In genomic region chr2:101501443-101501842, GRCh38 we compare ENCODE assay signal across 16 cellular contexts. TPM values are rescaled to one million over a fixed set of nuclear protein-coding genes. Genes with fewer than 3 reads are reported as not detected.
DNase-seq lines count a peak whose midpoint lies in the region; ATAC-seq and TF ChIP-seq lines count a peak whose summit lies in the region.
"Had no signal": no experiment of that assay in that cellular context is flagged by ENCODE, and none has a peak within 500 bp of the region (broad histone marks: within the 10 kb centered on the region; RNA-seq: fewer than 3 reads in every experiment).

No MANE protein-coding gene starts in this region.

- H3K4me3 ChIP-seq in IMR-90 (ENCODE audit: insufficient read depth, low read depth, low read length) (no peak overlapping the region), thyroid gland (replicated peaks in 1 of 3) (no peak overlapping the region), Karpas-422 (ENCODE audit: low read length) (no peak overlapping the region)
- H3K4me3 ChIP-seq: transverse colon had no signal

- H3K27me3 ChIP-seq in IMR-90 (ENCODE audit: control insufficient read depth, insufficient read depth, low read length): no peaks in the 10 kb centered on the region
- H3K27me3 ChIP-seq in thyroid gland: no peaks in the 10 kb centered on the region
- H3K27me3 ChIP-seq in Karpas-422 (ENCODE audit: low read length): no peaks in the 10 kb centered on the region
- H3K27me3 ChIP-seq: transverse colon had no signal

- dilution Hi-C loops in IMR-90 (cut with HindIII; ENCODE audit: low sequenced_read_pairs, unreplicated experiment): no loop called here

- peak; percentile 47 for DNase-seq in NCI-H2171 treated with DMSO at 0.1 percent for 48 hours (lab: John Stamatoyannopoulos, UW)
- DNase-seq in NCI-H2171 (lab: John Stamatoyannopoulos, UW): no peak
- DNase-seq in IMR-90: peak; percentile 60
- peak; percentile 32 for DNase-seq in activated CD8-positive, alpha-beta T cell treated with anti-CD3 and anti-CD28 coated beads, Interleukin-2, amount 10 ng/mL, durations not matched to agents 7 days and 5 days
- no peak for DNase-seq in thyroid gland
- no peak for DNase-seq in Karpas-422
- DNase-seq: activated CD8-positive, alpha-beta memory T cell treated with anti-CD3 and anti-CD28 coated beads for 24 hours; aorta; DMS79; erythroblast; kidney; transverse colon had no signal

- no peaks in the 10 kb centered on the region for H3K9me2 ChIP-seq in Karpas-422 (replicated peaks; ENCODE audit: insufficient read depth, low read length)

- H3K9ac ChIP-seq in IMR-90 (ENCODE audit: low read depth, low read length) (no peak overlapping the region), Karpas-422 (ENCODE audit: low read length) (no peak overlapping the region)

- H3K23ac ChIP-seq in IMR-90 (ENCODE audit: low read depth, low read length): no peak overlapping the region

- H3K36me3 ChIP-seq in IMR-90 (ENCODE audit: control insufficient read depth, insufficient read depth, low read length): no peaks in the 10 kb centered on the region
- no peaks in the 10 kb centered on the region for H3K36me3 ChIP-seq in thyroid gland
- no peaks in the 10 kb centered on the region for H3K36me3 ChIP-seq in Karpas-422 (ENCODE audit: insufficient read depth, low read length)
- H3K36me3 ChIP-seq: transverse colon had no signal

- peak overlapping the region; percentile 73 for H3K27ac Mint-ChIP-seq in activated CD8-positive, alpha-beta T cell treated with anti-CD3 and anti-CD28 coated beads, Interleukin-2, amount 10 ng/mL, durations not matched to agents 7 days and 5 days
- peak overlapping the region; percentile 88 to 93 (median 88) for H3K27ac Mint-ChIP-seq in nephron

- no TSS peak for BruUV-seq in IMR-90 (replicated peaks; lab: Mats Ljungman, UMichigan)

- no peak overlapping the region for H2BK120ac ChIP-seq in IMR-90 (ENCODE audit: low read depth, low read length)

- H3K36me3 Mint-ChIP-seq in activated CD8-positive, alpha-beta T cell treated with anti-CD3 and anti-CD28 coated beads, Interleukin-2, amount 10 ng/mL, durations not matched to agents 7 days and 5 days (ENCODE audit: low read depth): no peaks in the 10 kb centered on the region
- no peaks in the 10 kb centered on the region for H3K36me3 Mint-ChIP-seq in nephron (ENCODE audit: low read depth)

- no peak overlapping the region for H3K14ac ChIP-seq in IMR-90 (replicated peaks; ENCODE audit: low read depth, low read length)

- H3K4ac ChIP-seq in IMR-90 (ENCODE audit: low read depth, low read length): peak overlapping the region; percentile 58; the same call in 1 of the 2 replicates

- peaks cover 4% of the 10 kb centered on the region for H3K4me1 ChIP-seq in IMR-90 (ENCODE audit: control insufficient read depth, insufficient read depth, low read length)
- H3K4me1 ChIP-seq in thyroid gland: no peaks in the 10 kb centered on the region
- H3K4me1 ChIP-seq in Karpas-422 (ENCODE audit: low read length): no peaks in the 10 kb centered on the region

- H3K79me1 ChIP-seq in IMR-90 (ENCODE audit: low read depth in 1 of 2, low read length in 2 of 2): no peaks in the 10 kb centered on the region

- H4K5ac ChIP-seq in IMR-90 (ENCODE audit: low read depth, low read length): no peak overlapping the region

- CTCF ChIA-PET in IMR-90 (lab: Yijun Ruan, JAX): interaction anchor here (1.2 kb wide), 1 partner anchor 9 kb away, joined by 3 read pairs; no protein-coding TSS in a partner anchor
- CTCF ChIA-PET in activated CD8-positive, alpha-beta T cell treated with anti-CD3 and anti-CD28 coated beads, Interleukin-2, amount 10 ng/mL, durations not matched to agents 7 days and 5 days (lab: Charles Lee): interaction anchor here (1.0 to 1.4 kb wide), 3 partner anchors 13 to 83 kb away, joined by 3 to 4 read pairs (median 3); no protein-coding TSS in a partner anchor

- in situ Hi-C loops in IMR-90 (cut with MboI; ENCODE audit: low sequenced_read_pairs): loop anchor here (25.0 kb wide), 1 partner anchor 186 kb away; the partner anchor contains the start of gene MAP4K4

- no peak overlapping the region for H2AK9ac ChIP-seq in IMR-90 (replicated peaks; ENCODE audit: low read depth, low read length, poor library complexity)

- H3K27me3 Mint-ChIP-seq in activated CD8-positive, alpha-beta T cell treated with anti-CD3 and anti-CD28 coated beads, Interleukin-2, amount 10 ng/mL, durations not matched to agents 7 days and 5 days (ENCODE audit: low read depth): no peaks in the 10 kb centered on the region
- H3K27me3 Mint-ChIP-seq in nephron (ENCODE audit: low read depth): no peaks in the 10 kb centered on the region

- TF ChIP-seq RAD21 in IMR-90 (IDR thresholded peaks at IDR 0.05; ENCODE audit: low read length): no peak

- H2BK15ac ChIP-seq in IMR-90 (ENCODE audit: low read depth, low read length): peak overlapping the region; percentile 12; the same call in 1 of the 3 replicates

- H4K8ac ChIP-seq in IMR-90 (ENCODE audit: low read depth in 2 of 2, low read length in 2 of 2): no peak overlapping the region

- ATAC-seq in IMR-90 (ENCODE audit: low read depth): no peak
- ATAC-seq in activated CD8-positive, alpha-beta T cell treated with anti-CD3 and anti-CD28 coated beads, Interleukin-2, amount 10 ng/mL, durations not matched to agents 7 days and 5 days: peak; percentile 57
- ATAC-seq in GM18519 (IDR thresholded peaks at IDR 0.05; ENCODE audit: low FRiP score, unreplicated experiment): no peak

- POLR2A ChIA-PET in IMR-90 (lab: Charles Lee; ENCODE audit: unreplicated experiment): no interaction called here
- POLR2A ChIA-PET in activated CD8-positive, alpha-beta T cell treated with anti-CD3 and anti-CD28 coated beads, Interleukin-2, amount 10 ng/mL, durations not matched to agents 7 days and 5 days (lab: Charles Lee): interaction anchor here (1.0 kb wide), 1 partner anchor 26 kb away, joined by 3 read pairs; the partner anchor contains the start of gene RFX8

- no peak overlapping the region for H2BK20ac ChIP-seq in IMR-90 (ENCODE audit: low read depth, low read length)

- H3K4me1 Mint-ChIP-seq in activated CD8-positive, alpha-beta T cell treated with anti-CD3 and anti-CD28 coated beads, Interleukin-2, amount 10 ng/mL, durations not matched to agents 7 days and 5 days (ENCODE audit: low read depth): peaks cover 18% of the 10 kb centered on the region
- H3K4me1 Mint-ChIP-seq in nephron: peaks cover 47% of the 10 kb centered on the region

- no peak overlapping the region for H3K4me3 Mint-ChIP-seq in activated CD8-positive, alpha-beta T cell treated with anti-CD3 and anti-CD28 coated beads, Interleukin-2, amount 10 ng/mL, durations not matched to agents 7 days and 5 days
- H3K4me3 Mint-ChIP-seq in nephron: peak overlapping the region in 1 of 3 experiments; percentile 44

- H3K79me2 ChIP-seq in Karpas-422 (ENCODE audit: low read length): no peaks in the 10 kb centered on the region

- no peaks in the 10 kb centered on the region for H3K9me3 Mint-ChIP-seq in activated CD8-positive, alpha-beta T cell treated with anti-CD3 and anti-CD28 coated beads, Interleukin-2, amount 10 ng/mL, durations not matched to agents 7 days and 5 days (ENCODE audit: insufficient read depth)
- H3K9me3 Mint-ChIP-seq in nephron: no peaks in the 10 kb centered on the region

- H3K9me3 ChIP-seq in IMR-90 (ENCODE audit: control insufficient read depth, insufficient read depth, low read length) (no peaks in the 10 kb centered on the region), thyroid gland (no peaks in the 10 kb centered on the region), Karpas-422 (ENCODE audit: low read length) (no peaks in the 10 kb centered on the region)
- H3K9me3 ChIP-seq: transverse colon had no signal

- H3K56ac ChIP-seq in IMR-90 (ENCODE audit: extremely low read depth, insufficient read depth, low read length): no peak overlapping the region

- H2AFZ ChIP-seq in IMR-90 (replicated peaks; ENCODE audit: low read length, poor library complexity) (no peak overlapping the region), Karpas-422 (ENCODE audit: low read length) (no peak overlapping the region)

- H3K27ac ChIP-seq in IMR-90 (ENCODE audit: insufficient read depth, low read length): no peak overlapping the region
- H3K27ac ChIP-seq in thyroid gland: no peak overlapping the region
- no peak overlapping the region for H3K27ac ChIP-seq in Karpas-422 (ENCODE audit: low read length)
- H3K27ac ChIP-seq: transverse colon had no signal

- no peak overlapping the region for H3K18ac ChIP-seq in IMR-90 (ENCODE audit: low read depth, low read length)

- no peaks in the 10 kb centered on the region; the same call in 1 of the 2 replicates for H3K9me1 ChIP-seq in IMR-90 (ENCODE audit: insufficient read depth, low read length)

- no CpG with 5 or more reads among the region's 3 CpGs for WGBS in IMR-90 (ENCODE audit: extremely low coverage in 2 of 2, insufficient read length in 1 of 2), 2 experiments
- 67 to 69% methylated on average over 3 of the region's 3 CpGs for WGBS in thyroid gland, 2 donors

- H2AK5ac ChIP-seq in IMR-90 (ENCODE audit: low read depth, low read length): peak overlapping the region; percentile 44; the same call in 1 of the 2 replicates

- no peak overlapping the region for H2BK5ac ChIP-seq in IMR-90 (ENCODE audit: low read depth, low read length, poor library complexity, severe bottlenecking)

- H4K91ac ChIP-seq in IMR-90 (ENCODE audit: insufficient read depth, low read depth, low read length): no peak overlapping the region

- H4K20me1 ChIP-seq in IMR-90 (ENCODE audit: insufficient read depth, low read length): no peaks in the 10 kb centered on the region
- no peaks in the 10 kb centered on the region for H4K20me1 ChIP-seq in Karpas-422 (ENCODE audit: insufficient read depth, low read depth, low read length)

- intact Hi-C loops in IMR-90 (cut with micrococcal nuclease): loop anchor here (2.0 kb wide), 1 partner anchor 13 kb away; no protein-coding TSS in a partner anchor
- intact Hi-C loops in thyroid gland (cut with DNase I): no loop called here

- TF ChIP-seq POLR2A in IMR-90 (IDR thresholded peaks at IDR 0.05; ENCODE audit: low read depth, low read length) (no peak), thyroid gland (IDR thresholded peaks at IDR 0.05) (no peak)

- TF ChIP-seq CTCF in IMR-90 (conservative IDR thresholded peaks at IDR 0.05; ENCODE audit: low read depth, low read length): no peak
- no peak for TF ChIP-seq CTCF in nephron (IDR thresholded peaks at IDR 0.05; ENCODE audit: unreplicated experiment in 3 of 3)
- TF ChIP-seq CTCF in thyroid gland (IDR thresholded peaks at IDR 0.05): no peak

- H3K4me2 ChIP-seq in IMR-90 (ENCODE audit: low read depth, low read length) (no peak overlapping the region), Karpas-422 (ENCODE audit: low read depth, low read length, poor library complexity, severe bottlenecking) (no peak overlapping the region)

TF ChIP-seq in IMR-90, 13 proteins besides CTCF, POLR2A, EP300 and RAD21 (continues in another document):
- no peak for TF ChIP-seq NFE2L2 (IDR thresholded peaks at IDR 0.05; ENCODE audit: low read depth, low read length)

RNA-seq across cellular contexts. Expression of gene RFX8, which starts 26.5 kb away (rescaled TPM):
- total RNA-seq in IMR-90 (2012; rRNA removed) (1.9 and 2.9 TPM in 2 replicates), thyroid gland (1 to 10 TPM in 1 of 4 donors, not detected in 3; 1.9 TPM)
- polyA plus RNA-seq in IMR-90 (2012; rRNA removed): 3.4 and 5.3 TPM in 2 replicates
- polyA plus RNA-seq in IMR-90 (2012; cell fraction: cytosol; rRNA removed): 0.65 and 1.5 TPM in 2 replicates
- 15.7 and 27.7 TPM in 2 replicates for polyA plus RNA-seq in IMR-90 (2012; cell fraction: nucleus; rRNA removed; ENCODE audit: low replicate concordance)
- total RNA-seq in activated CD8-positive, alpha-beta T cell treated with anti-CD3 and anti-CD28 coated beads, Interleukin-2, amount 10 ng/mL, durations not matched to agents 7 days and 5 days: 1 to 10 TPM; 2.2 to 2.8 TPM
- not detected in 2 replicates for total RNA-seq in Karpas-422 (2014; rRNA removed; shearing (Covaris generic); ENCODE audit: low replicate concordance)
- total RNA-seq: A172, SK-MEL-5, transverse colon had no signal

Comparison
In these comparisons a context has a peak if more than half of its experiments do, and no peak if none do; other contexts are left out.
1. DNase-seq: peak in NCI-H2171 treated with DMSO at 0.1 percent for 48 hours (single experiment), IMR-90 (single experiment) and activated CD8-positive, alpha-beta T cell treated with anti-CD3 and anti-CD28 coated beads, Interleukin-2, amount 10 ng/mL, durations not matched to agents 7 days and 5 days (single experiment); none in NCI-H2171 (single experiment), thyroid gland (0 of 2) and Karpas-422 (single experiment).